8 cellular contexts compared by ENCODE assay signal in the genomic region with DNA sequence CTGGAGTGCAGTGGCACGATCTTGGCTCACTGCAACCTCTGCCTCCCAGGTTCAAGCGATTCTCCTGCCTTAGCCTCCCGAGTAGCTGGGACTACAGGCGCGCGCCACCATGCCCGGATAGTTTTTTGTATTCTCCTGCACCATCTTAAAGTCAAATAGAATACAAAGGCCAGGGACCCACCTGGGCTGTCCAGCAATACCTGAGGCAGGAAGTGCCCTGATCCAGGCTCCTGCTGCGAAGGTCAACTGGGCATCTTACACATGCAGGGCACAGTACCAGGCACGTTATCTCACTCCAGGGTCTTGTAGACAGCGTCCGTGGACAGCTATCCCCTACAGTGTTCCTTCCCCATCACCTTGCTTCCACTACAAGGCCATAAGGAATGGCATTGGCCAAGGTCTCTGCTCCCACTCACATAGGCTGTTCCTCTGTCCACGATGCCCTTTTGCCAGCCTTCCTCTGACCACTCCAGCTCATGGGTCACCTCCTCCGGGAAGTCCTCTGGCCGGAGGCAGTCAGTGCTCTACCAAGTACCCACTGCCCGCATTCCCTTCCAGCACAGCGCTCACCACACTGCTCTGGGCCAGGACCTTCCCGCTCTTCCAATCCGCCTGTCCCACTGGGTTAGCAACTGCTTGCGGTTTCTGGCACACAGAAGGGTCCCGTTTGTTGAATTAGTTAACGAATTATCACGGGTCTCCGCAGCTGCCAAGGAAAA. TPM values are rescaled to one million over a fixed set of nuclear protein-coding genes. Genes with fewer than 3 reads are reported as not detected.
DNase-seq lines count a peak whose midpoint lies in the region; ATAC-seq and TF ChIP-seq lines count a peak whose summit lies in the region.

No MANE protein-coding gene starts in this region.

- TF ChIP-seq CTCF in GM12875 (IDR thresholded peaks at IDR 0.05; ENCODE audit: borderline replicate concordance, insufficient read depth, low read depth, low read length) (no peak), sigmoid colon (IDR thresholded peaks at IDR 0.05) (no peak)
- no peak for TF ChIP-seq CTCF in activated CD8-positive, alpha-beta T cell treated with anti-CD3 and anti-CD28 coated beads for 36 hours (IDR thresholded peaks at IDR 0.05)

- peaks cover 27% of the 10 kb centered on the region for H3K27me3 Mint-ChIP-seq in activated CD8-positive, alpha-beta T cell treated with anti-CD3 and anti-CD28 coated beads for 36 hours

- H3K9me3 ChIP-seq in sigmoid colon: no peaks in the 10 kb centered on the region

- no peaks in the 10 kb centered on the region for H3K36me3 Mint-ChIP-seq in activated CD8-positive, alpha-beta T cell treated with anti-CD3 and anti-CD28 coated beads for 36 hours (ENCODE audit: low read depth)

- no peaks in the 10 kb centered on the region for H3K27me3 ChIP-seq in sigmoid colon

- WGBS in sigmoid colon, 2 donors: 68 to 72% methylated on average over 23 of the region's 23 CpGs

- H3K4me3 ChIP-seq in GM12875 (ENCODE audit: low read depth, low read length): peak overlapping the region; percentile 59
- H3K4me3 ChIP-seq in sigmoid colon: peak overlapping the region; percentile 46 to 78 (median 74)

- H3K9me3 Mint-ChIP-seq in activated CD8-positive, alpha-beta T cell treated with anti-CD3 and anti-CD28 coated beads for 36 hours: no peaks in the 10 kb centered on the region

- no peak overlapping the region for H3K27ac Mint-ChIP-seq in activated CD8-positive, alpha-beta T cell treated with anti-CD3 and anti-CD28 coated beads for 36 hours

- no peak for TF ChIP-seq POLR2A in sigmoid colon (IDR thresholded peaks at IDR 0.05)

- H3K4me1 ChIP-seq in sigmoid colon: peaks cover 0 to 62% (median 59%) of the 10 kb centered on the region in 4 donors

- no peak for ATAC-seq in activated CD8-positive, alpha-beta T cell treated with anti-CD3 and anti-CD28 coated beads for 36 hours
- peak; percentile 23 for ATAC-seq in left ventricle myocardium superior
- ATAC-seq in HG02678 (IDR thresholded peaks at IDR 0.05; ENCODE audit: unreplicated experiment): no peak
- no peak for ATAC-seq in HG02763 (IDR thresholded peaks at IDR 0.05; ENCODE audit: unreplicated experiment)

- POLR2A ChIA-PET in activated CD8-positive, alpha-beta T cell treated with anti-CD3 and anti-CD28 coated beads for 36 hours (lab: Charles Lee): no interaction called here

- intact Hi-C loops in activated CD8-positive, alpha-beta T cell treated with anti-CD3 and anti-CD28 coated beads for 36 hours (cut with micrococcal nuclease): no loop called here
- intact Hi-C loops in left ventricle myocardium superior (cut with micrococcal nuclease): no loop called here
- intact Hi-C loops in sigmoid colon (cut with DNase I): loop anchor here (5.0 kb wide), 2 partner anchors 66 to 266 kb away; a partner anchor contains a TSS

- TF ChIP-seq EP300 in sigmoid colon (IDR thresholded peaks at IDR 0.05): no peak

- H3K36me3 ChIP-seq in sigmoid colon: no peaks in the 10 kb centered on the region

- peaks cover 10% of the 10 kb centered on the region for H3K4me1 Mint-ChIP-seq in activated CD8-positive, alpha-beta T cell treated with anti-CD3 and anti-CD28 coated beads for 36 hours (ENCODE audit: low read depth)

- H3K4me3 Mint-ChIP-seq in activated CD8-positive, alpha-beta T cell treated with anti-CD3 and anti-CD28 coated beads for 36 hours: peak overlapping the region; percentile 60

- CTCF ChIA-PET in activated CD8-positive, alpha-beta T cell treated with anti-CD3 and anti-CD28 coated beads for 36 hours (lab: Charles Lee): interaction anchor here (0.9 to 8.8 kb wide), 3 partner anchors 12 to 434 kb away, joined by 3 to 65 read pairs (median 3); no protein-coding TSS in a partner anchor

- no peak for DNase-seq in activated CD8-positive, alpha-beta T cell treated with anti-CD3 and anti-CD28 coated beads for 36 hours
- DNase-seq in left ventricle myocardium superior (peak; percentile 48), sigmoid colon (peak; percentile 72), T-helper 9 cell (no peak)
- no peak for DNase-seq in stimulated activated CD4-positive, alpha-beta T cell treated with anti-CD3 and anti-CD28 coated beads, Interleukin-4, amount 100 ng/mL, for 24 hours

- peak overlapping the region; percentile 87 to 92 (median 91) for H3K27ac ChIP-seq in sigmoid colon

RNA-seq across cellular contexts. Expression of a gene that starts 1.0 kb away (rescaled TPM):
- 10 to 100 TPM; 17.3 to 18.6 TPM for total RNA-seq in activated CD8-positive, alpha-beta T cell treated with anti-CD3 and anti-CD28 coated beads for 36 hours
- total RNA-seq in left ventricle myocardium superior (78.4 TPM), sigmoid colon (10 to 100 TPM; 23.9 to 35.2 (median 28.9) TPM)
- polyA plus RNA-seq in sigmoid colon: 10 to 100 TPM in 2 of 3 donors, 1 to 10 TPM in 1; 4.2 to 24.8 (median 12.5) TPM

RNA-seq across cellular contexts. Expression of a gene that starts 30.8 kb away (rescaled TPM):
- total RNA-seq in activated CD8-positive, alpha-beta T cell treated with anti-CD3 and anti-CD28 coated beads for 36 hours: not detected
- total RNA-seq in left ventricle myocardium superior: 3.8 TPM
- 100 to 1,000 TPM in 2 of 4 donors, 10 to 100 TPM in 2; 38.2 to 133 (median 90.1) TPM for total RNA-seq in sigmoid colon
- polyA plus RNA-seq in sigmoid colon: 10 to 100 TPM in 2 of 3 donors, 1 to 10 TPM in 1; 2.1 to 16.5 (median 11.4) TPM

Comparison
In these comparisons a context has a peak if more than half of its experiments do, and no peak if none do; other contexts are left out.
1. DNase-seq: peak in left ventricle myocardium superior (single experiment) and sigmoid colon (single experiment); none in activated CD8-positive, alpha-beta T cell treated with anti-CD3 and anti-CD28 coated beads for 36 hours (single experiment), T-helper 9 cell (single experiment) and stimulated activated CD4-positive, alpha-beta T cell treated with anti-CD3 and anti-CD28 coated beads, Interleukin-4, amount 100 ng/mL, for 24 hours (single experiment).